In the genomic region with DNA sequence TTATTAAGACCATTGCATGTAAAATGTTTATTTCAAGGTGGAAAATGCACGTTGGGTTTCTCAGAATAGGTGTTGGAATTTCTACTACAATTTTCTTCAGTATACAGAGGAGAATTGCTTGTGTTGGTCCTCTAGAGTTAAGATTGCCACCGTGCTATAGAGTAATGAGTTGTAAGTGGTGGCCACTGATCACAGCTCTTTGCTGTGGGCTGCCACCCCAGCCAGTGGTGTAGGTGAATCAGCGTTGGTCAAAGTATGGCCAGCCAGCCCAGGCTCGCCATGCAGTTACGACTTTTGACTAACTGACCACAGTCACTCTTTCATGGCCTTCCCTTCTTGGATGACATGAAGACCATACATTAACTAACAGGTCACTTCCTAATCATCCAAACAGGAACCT, we compare ENCODE assay signal across 18 cellular contexts.
"Had no signal": no experiment of that assay in that cellular context is flagged by ENCODE, and none has a peak within 500 bp of the region (broad histone marks: within the 10 kb centered on the region; RNA-seq: fewer than 3 reads in every experiment).

No MANE protein-coding gene starts in this region.

- H3K27me3 Mint-ChIP-seq: memory B cell had no signal

- H3K4me1 Mint-ChIP-seq: mesothelial cell of epicardium, nephron progenitor cell had no signal

- H3K36me3 ChIP-seq: gastrocnemius medialis, heart right ventricle, suprapubic skin, thyroid gland, uterus had no signal

- H3K4me1 ChIP-seq: uterus had no signal

- H3K9me3 ChIP-seq: gastrocnemius medialis, heart right ventricle, suprapubic skin, thyroid gland, uterus had no signal

- H3K4me3 Mint-ChIP-seq: mesothelial cell of epicardium, nephron progenitor cell, type B pancreatic cell had no signal

- H3K27me3 ChIP-seq: dorsolateral prefrontal cortex, gastrocnemius medialis, heart right ventricle, suprapubic skin, thyroid gland, uterus had no signal

- H3K27ac Mint-ChIP-seq: mesothelial cell of epicardium, nephron progenitor cell, type B pancreatic cell had no signal

- DNase-seq: dorsolateral prefrontal cortex; effector CD8-positive, alpha-beta T cell; gastrocnemius medialis; heart right ventricle; hypothalamus; kidney glomerular epithelial cell; nephron progenitor cell; right cardiac atrium; small intestine; stimulated activated CD4-positive, alpha-beta T cell treated with anti-CD3 and anti-CD28 coated beads, Interleukin-12 subunit alpha, Interleukin-12 subunit beta, amount 100 ng/mL, for 4 hours; stimulated activated naive CD4-positive, alpha-beta T cell treated with Interleukin-2 at 50 U/mL for 16 hours; thyroid gland; uterus had no signal

- H3K4me3 ChIP-seq: coronary artery, dorsolateral prefrontal cortex, gastrocnemius medialis, suprapubic skin, thyroid gland, uterus had no signal

- ATAC-seq: gastrocnemius medialis had no signal

- H3K27ac ChIP-seq: coronary artery, gastrocnemius medialis, thyroid gland had no signal

- H3K9me3 Mint-ChIP-seq: memory B cell, type B pancreatic cell had no signal
